8 cellular contexts compared by ENCODE assay signal in the genomic region with DNA sequence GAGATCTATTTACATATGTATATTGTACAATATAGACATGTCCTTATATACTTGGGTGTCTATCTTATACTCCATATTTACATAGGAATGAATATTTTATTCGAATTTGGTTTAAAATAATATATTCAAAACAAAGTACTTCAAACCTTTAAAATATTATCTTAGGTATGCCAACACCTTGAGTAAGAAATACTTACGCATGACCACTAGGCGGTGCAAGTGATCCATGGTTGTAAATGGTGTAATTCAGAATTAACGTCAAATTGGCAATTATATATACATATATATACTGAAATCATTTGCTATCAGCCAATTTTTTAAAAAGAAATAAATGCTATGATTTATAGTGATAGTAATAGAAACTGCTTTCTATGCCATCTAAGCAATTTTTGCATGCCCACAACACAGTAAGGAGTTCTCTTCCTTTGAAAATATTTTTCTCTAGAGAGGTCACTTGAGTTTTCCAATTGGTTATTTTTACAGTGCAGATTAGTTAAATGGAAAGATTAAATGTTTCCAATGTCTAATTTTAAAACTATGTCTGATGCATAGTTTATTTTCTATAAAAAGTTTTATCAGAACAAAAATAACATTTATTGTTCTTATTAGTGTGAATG. TPM values are rescaled to one million over a fixed set of nuclear protein-coding genes. Genes with fewer than 3 reads are reported as not detected.
A peak's percentile ranks its signal among the peaks of the same experiment; 100 is the strongest.
DNase-seq lines count a peak whose midpoint lies in the region; ATAC-seq and TF ChIP-seq lines count a peak whose summit lies in the region.

No MANE protein-coding gene starts in this region.

- no peak overlapping the region for H2AFZ ChIP-seq in neuronal stem cell (ENCODE audit: low read length)

- H3K18ac ChIP-seq in neuronal stem cell (ENCODE audit: low read length) = no peak overlapping the region

- no peak overlapping the region for H3K9ac ChIP-seq in neuronal stem cell (ENCODE audit: low read depth, low read length, poor library complexity)

- no peak overlapping the region for H3K4me3 Mint-ChIP-seq in CD8-positive, alpha-beta T cell

- H3K9me3 ChIP-seq in CD8-positive, alpha-beta T cell (ENCODE audit: low read length) = no peaks in the 10 kb centered on the region
- H3K9me3 ChIP-seq in neuronal stem cell (replicated peaks in 1 of 2; ENCODE audit: control insufficient read depth in 2 of 2, insufficient read depth in 1 of 2, low read depth in 1 of 2, low read length in 2 of 2) = no peaks in the 10 kb centered on the region

- ATAC-seq in CD8-positive, alpha-beta T cell = peak; percentile 52
- ATAC-seq in GM19438 (IDR thresholded peaks at IDR 0.05; ENCODE audit: low read depth, unreplicated experiment) (peak; percentile 38), GM19397 (IDR thresholded peaks at IDR 0.05; ENCODE audit: unreplicated experiment) (no peak)

- no peaks in the 10 kb centered on the region for H3K9me3 Mint-ChIP-seq in CD8-positive, alpha-beta T cell

- POLR2A ChIA-PET in CD8-positive, alpha-beta T cell (lab: Charles Lee) = interaction anchor here (0.6 kb wide), 1 partner anchor 35 kb away, joined by 3 read pairs; no protein-coding TSS in a partner anchor

- intact Hi-C loops in CD8-positive, alpha-beta T cell (cut with DNase I, micrococcal nuclease) = loop anchor here (1.0 to 2.0 kb wide), 2 partner anchors 560 kb away; no protein-coding TSS in a partner anchor

- H4K8ac ChIP-seq in neuronal stem cell (ENCODE audit: low read depth, low read length) = no peak overlapping the region

- H3K27ac Mint-ChIP-seq in CD8-positive, alpha-beta T cell = no peak overlapping the region

- H2BK5ac ChIP-seq in neuronal stem cell (ENCODE audit: low read length) = no peak overlapping the region

- no peak overlapping the region for H2BK15ac ChIP-seq in neuronal stem cell (ENCODE audit: low read length)

- H2BK120ac ChIP-seq in neuronal stem cell (ENCODE audit: low read depth, low read length) = no peak overlapping the region

- H4K91ac ChIP-seq in neuronal stem cell (ENCODE audit: low read depth, low read length, poor library complexity) = no peak overlapping the region

- peak; percentile 97 for TF ChIP-seq CTCF in CD8-positive, alpha-beta T cell (IDR thresholded peaks at IDR 0.05)

- no peak overlapping the region for H3K4ac ChIP-seq in neuronal stem cell (ENCODE audit: low read length)

- no peak overlapping the region for H3K27ac ChIP-seq in CD8-positive, alpha-beta T cell (ENCODE audit: low read depth, low read length)
- H3K27ac ChIP-seq in neuronal stem cell (replicated peaks; ENCODE audit: low read length) = no peak overlapping the region

- no peak overlapping the region for H3K23ac ChIP-seq in neuronal stem cell (ENCODE audit: low read depth, low read length, poor library complexity)

- CTCF ChIA-PET in CD8-positive, alpha-beta T cell (lab: Charles Lee) = no interaction called here

- peaks cover 5% of the 10 kb centered on the region for H3K27me3 Mint-ChIP-seq in CD8-positive, alpha-beta T cell (ENCODE audit: low read depth)

- H3K36me3 ChIP-seq in CD8-positive, alpha-beta T cell (ENCODE audit: insufficient read depth, low read length) = no peaks in the 10 kb centered on the region
- H3K36me3 ChIP-seq in neuronal stem cell (replicated peaks in 1 of 2; ENCODE audit: control insufficient read depth in 2 of 2, insufficient read depth in 2 of 2, low read length in 2 of 2) = no peaks in the 10 kb centered on the region

- no peaks in the 10 kb centered on the region for H3K4me1 ChIP-seq in CD8-positive, alpha-beta T cell (ENCODE audit: insufficient read depth, low read length)
- H3K4me1 ChIP-seq in neuronal stem cell (ENCODE audit: control insufficient read depth in 2 of 2, insufficient read depth in 1 of 2, low read depth in 1 of 2, low read length in 2 of 2) = peaks cover 2% of the 10 kb centered on the region in 2 donors

- no CpG with 5 or more reads among the region's 4 CpGs for WGBS in neuronal stem cell (ENCODE audit: extremely low coverage in 2 of 2, insufficient read length in 2 of 2, insufficient replicate concordance in 1 of 2), 2 donors

- H3K27me3 ChIP-seq in CD8-positive, alpha-beta T cell (ENCODE audit: insufficient read depth, low read length) = no peaks in the 10 kb centered on the region
- H3K27me3 ChIP-seq in neuronal stem cell (ENCODE audit: control insufficient read depth in 3 of 3, insufficient read depth in 3 of 3, low read depth in 1 of 3, low read length in 3 of 3) = no peaks in the 10 kb centered on the region

- peaks cover 15% of the 10 kb centered on the region for H3K4me1 Mint-ChIP-seq in CD8-positive, alpha-beta T cell (ENCODE audit: low read depth)

- no peak overlapping the region for H2BK12ac ChIP-seq in neuronal stem cell (ENCODE audit: low read length)

- no peak overlapping the region for H3K14ac ChIP-seq in neuronal stem cell (ENCODE audit: low read length)

- H2AK5ac ChIP-seq in neuronal stem cell (ENCODE audit: low read depth, low read length) = no peak overlapping the region

- no peak overlapping the region for H3K4me3 ChIP-seq in CD8-positive, alpha-beta T cell (ENCODE audit: low read depth, low read length)
- H3K4me3 ChIP-seq in neuronal stem cell (ENCODE audit: low read length in 2 of 2) = no peak overlapping the region

- no peaks in the 10 kb centered on the region for H3K79me1 ChIP-seq in neuronal stem cell (ENCODE audit: low read depth, low read length)

- DNase-seq in CD8-positive, alpha-beta T cell = peak; percentile 4 to 62 (median 51)
- DNase-seq in NCI-H1694 (lab: John Stamatoyannopoulos, UW) (peak; percentile 44), neuronal stem cell (ENCODE audit: low spot score) (peak; percentile 47), NCI-H2107 treated with DMSO at 0.1 percent for 48 hours (lab: John Stamatoyannopoulos, UW; ENCODE audit: unreplicated experiment) (no peak)
- peak; percentile 44 for DNase-seq in activated CD4-positive, CD25-positive, alpha-beta regulatory T cell treated with anti-CD3 and anti-CD28 coated beads, Interleukin-2, amount 50 U/mL, for 16 hours (ENCODE audit: low read depth, low spot score)
- peak; percentile 34 for DNase-seq in effector CD8-positive, alpha-beta T cell (lab: John Stamatoyannopoulos, UW)

- no peaks in the 10 kb centered on the region for H3K36me3 Mint-ChIP-seq in CD8-positive, alpha-beta T cell

- no peak overlapping the region for H3K4me2 ChIP-seq in neuronal stem cell (ENCODE audit: insufficient read depth, low read length, poor library complexity, severe bottlenecking)

RNA-seq across cellular contexts. Expression of a gene that starts 37.5 kb away (rescaled TPM):
- 1 to 10 TPM; 3.7 to 4.6 TPM for total RNA-seq in CD8-positive, alpha-beta T cell
- 49.9 TPM for polyA plus RNA-seq in neuronal stem cell (2013, experiment 1 of 2)
- 50.5 TPM for polyA plus RNA-seq in neuronal stem cell (2013, experiment 2 of 2)
